11 cellular contexts compared by ENCODE assay signal in the genomic region with DNA sequence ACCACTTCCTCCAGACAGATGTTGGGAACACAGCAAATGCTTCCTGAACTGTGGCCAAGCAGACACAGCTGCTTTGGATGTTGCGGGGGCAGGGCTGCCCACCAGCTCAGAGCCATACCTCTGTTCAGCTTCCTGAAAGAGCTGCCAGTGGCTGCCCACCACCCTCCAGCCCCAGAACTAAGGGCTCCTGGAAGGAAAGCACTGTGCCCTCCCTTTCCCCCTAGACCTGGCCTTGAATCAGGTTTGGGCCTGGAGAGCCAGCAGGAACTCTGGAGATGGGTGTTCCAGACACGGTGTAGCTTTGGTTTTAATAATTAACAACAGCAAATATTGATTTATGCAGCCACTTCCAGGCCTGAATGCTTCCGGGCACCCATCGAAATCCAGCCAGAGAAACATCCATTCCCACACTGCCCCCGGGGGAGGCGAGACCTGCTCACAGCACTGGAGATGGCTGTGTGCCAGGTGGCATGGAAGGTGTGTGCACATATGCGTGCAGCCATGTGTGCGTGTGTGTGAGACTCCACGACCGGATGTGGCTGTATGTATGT. TPM values are rescaled to one million over a fixed set of nuclear protein-coding genes. Genes with fewer than 3 reads are reported as not detected.
A peak's percentile ranks its signal among the peaks of the same experiment; 100 is the strongest.
DNase-seq lines count a peak whose midpoint lies in the region; ATAC-seq, FAIRE-seq and TF ChIP-seq lines count a peak whose summit lies in the region.
"Had no signal": no experiment of that assay in that cellular context is flagged by ENCODE, and none has a peak within 500 bp of the region (broad histone marks: within the 10 kb centered on the region; RNA-seq: fewer than 3 reads in every experiment).

No MANE protein-coding gene starts in this region.

- H2BK120ac ChIP-seq in H9 (ENCODE audit: low read depth, low read length, poor library complexity, severe bottlenecking), result no peak overlapping the region

- H2BK5ac ChIP-seq in H9 (ENCODE audit: insufficient read length, low read length), result no peak overlapping the region

- H3K27ac Mint-ChIP-seq in H9 (no peak overlapping the region), endodermal cell (no peak overlapping the region)
- H3K27ac Mint-ChIP-seq: activated naive CD8-positive, alpha-beta T cell had no signal

- no peak overlapping the region for H3K4me2 ChIP-seq in H9 (ENCODE audit: insufficient read depth, insufficient read length, low read length)

- no peak overlapping the region for H2BK20ac ChIP-seq in H9 (ENCODE audit: low read depth, low read length, poor library complexity, severe bottlenecking)

- H3K23ac ChIP-seq in H9 (ENCODE audit: insufficient read length, low read depth, low read length), result no peak overlapping the region

- no CpG with 5 or more reads among the region's 10 CpGs for WGBS in H9 (ENCODE audit: extremely low coverage, insufficient read length, low lambda C conversion rate)
- 92 to 95% methylated on average over 4 to 10 of the region's 10 CpGs for WGBS in endodermal cell (ENCODE audit: insufficient coverage in 1 of 2, insufficient read length in 1 of 2), 2 experiments

- peaks cover 3% of the 10 kb centered on the region; the same call in 1 of the 2 replicates for H3K27me3 ChIP-seq in H9 (ENCODE audit: insufficient read depth, low read length)
- no peaks in the 10 kb centered on the region for H3K27me3 ChIP-seq in endodermal cell (ENCODE audit: control insufficient read depth, insufficient read depth, low read length, poor library complexity, severe bottlenecking)

- no peaks in the 10 kb centered on the region for H3K9me3 Mint-ChIP-seq in H9
- H3K9me3 Mint-ChIP-seq in endodermal cell, result no peaks in the 10 kb centered on the region

- H3K56ac ChIP-seq in H9 (ENCODE audit: insufficient read length, low read depth, low read length), result no peak overlapping the region

- H2BK15ac ChIP-seq in H9 (ENCODE audit: low read depth, low read length), result no peak overlapping the region

- H3K4ac ChIP-seq in H9 (ENCODE audit: low read depth, low read length), result no peak overlapping the region

- H4K5ac ChIP-seq in H9 (ENCODE audit: insufficient read length, low read depth, low read length), result no peak overlapping the region

- H4K91ac ChIP-seq in H9 (ENCODE audit: insufficient read length, low read depth, low read length), result no peak overlapping the region

- no peak for TF ChIP-seq POLR2A in H54 (IDR thresholded peaks at IDR 0.05; ENCODE audit: low read depth, low read length)

- H3K18ac ChIP-seq in H9 (ENCODE audit: insufficient read length, low read depth, low read length), result no peak overlapping the region

- H3K27me3 Mint-ChIP-seq in H9 (ENCODE audit: low read depth) (peaks cover 10% of the 10 kb centered on the region), endodermal cell (ENCODE audit: insufficient read depth) (peaks cover 11% of the 10 kb centered on the region)

- no peaks in the 10 kb centered on the region for H3K79me1 ChIP-seq in H9 (ENCODE audit: insufficient read depth, low read depth, low read length, poor library complexity, severe bottlenecking)

- no peak overlapping the region for H3K14ac ChIP-seq in H9 (ENCODE audit: insufficient read depth, low read length)

- peaks cover 6% of the 10 kb centered on the region; the same call in 1 of the 2 replicates for H3K4me1 ChIP-seq in H9 (ENCODE audit: insufficient read depth, low read length)
- H3K4me1 ChIP-seq in endodermal cell (ENCODE audit: control insufficient read depth, insufficient read depth, low read length), result peaks cover 14% of the 10 kb centered on the region

- peaks cover 14 to 28% of the 10 kb centered on the region in 2 experiments for H3K4me1 Mint-ChIP-seq in H9
- H3K4me1 Mint-ChIP-seq in endodermal cell, result peaks cover 15% of the 10 kb centered on the region

- H3K9me3 ChIP-seq in H9 (ENCODE audit: control insufficient read depth, low read depth, low read length) (no peaks in the 10 kb centered on the region), endodermal cell (ENCODE audit: control insufficient read depth, low read length) (no peaks in the 10 kb centered on the region)

- DNase-seq in H9 (no peak), NCI-H2196 treated with DMSO at 0.1 percent for 48 hours (lab: John Stamatoyannopoulos, UW; ENCODE audit: unreplicated experiment) (peak; percentile 61), endodermal cell (no peak), renal cortical epithelial cell (ENCODE audit: low read depth) (peak; percentile 83), H54 (ENCODE audit: insufficient read length, low spot score) (no peak), NCI-H2107 (lab: John Stamatoyannopoulos, UW) (no peak)
- DNase-seq in activated effector memory CD4-positive, alpha-beta T cell treated with anti-CD3 and anti-CD28 coated beads, Interleukin-2, amount 50 U/mL, for 16 hours, result no peak

- no peak overlapping the region for H2AK5ac ChIP-seq in H9 (ENCODE audit: insufficient read length, low read length)

- no peak overlapping the region for H3T11ph ChIP-seq in H9 (ENCODE audit: low read length)

- no peak for FAIRE-seq in H54 (lab: Jason Lieb, UNC)
- FAIRE-seq: endometrium, G401.6 had no signal

- no peak overlapping the region for H4K8ac ChIP-seq in H9 (replicated peaks; ENCODE audit: insufficient read length, low read depth, low read length)

- H3K27ac ChIP-seq in H9 (ENCODE audit: insufficient read length, low read depth, low read length), result no peak overlapping the region
- no peak overlapping the region for H3K27ac ChIP-seq in endodermal cell (ENCODE audit: low read depth, low read length)

- H3K36me3 Mint-ChIP-seq in H9 (ENCODE audit: insufficient read depth in 1 of 3, low read depth in 3 of 3), result no peaks in the 10 kb centered on the region
- no peaks in the 10 kb centered on the region for H3K36me3 Mint-ChIP-seq in endodermal cell (ENCODE audit: low read depth)
- H3K36me3 Mint-ChIP-seq: activated naive CD8-positive, alpha-beta T cell had no signal

- H3K36me3 ChIP-seq in endodermal cell (ENCODE audit: control insufficient read depth, insufficient read depth, low read length), result no peaks in the 10 kb centered on the region

- no peak overlapping the region for H3K9ac ChIP-seq in H9 (ENCODE audit: extremely low read depth, insufficient read length, low read length)
- H3K9ac ChIP-seq in endodermal cell (ENCODE audit: extremely low read depth, low read length, poor library complexity, severe bottlenecking), result no peak overlapping the region

- no peak overlapping the region for H3K4me3 ChIP-seq in endodermal cell (ENCODE audit: low read length)

- no peak overlapping the region for H2AFZ ChIP-seq in H9 (ENCODE audit: low read length)

- no peaks in the 10 kb centered on the region for H4K20me1 ChIP-seq in H9 (ENCODE audit: control insufficient read depth, insufficient read depth, insufficient read length)

- TF ChIP-seq CTCF in H9 (conservative IDR thresholded peaks at IDR 0.05) (no peak), endodermal cell (conservative IDR thresholded peaks at IDR 0.05) (no peak)

- H3K4me3 Mint-ChIP-seq in H9, result peak overlapping the region; percentile 30 to 50; a peak in 4 of 5 replicates
- peak overlapping the region; percentile 52 for H3K4me3 Mint-ChIP-seq in endodermal cell

- no peak for ATAC-seq in GM19328 (IDR thresholded peaks at IDR 0.05; ENCODE audit: unreplicated experiment)

- no peak overlapping the region for H2BK12ac ChIP-seq in H9 (ENCODE audit: insufficient read length, low read depth, low read length)

- H3K23me2 ChIP-seq in H9 (ENCODE audit: insufficient read length, low read depth, low read length, poor library complexity, severe bottlenecking), result peaks cover 8% of the 10 kb centered on the region

- no peaks in the 10 kb centered on the region for H3K79me2 ChIP-seq in H9 (ENCODE audit: insufficient read depth, low read length)

RNA-seq across cellular contexts. Expression of gene RAP1GAP, which starts 45.7 kb away (rescaled TPM):
- 6.4 and 7.9 TPM in 2 replicates for total RNA-seq in H9 (2021)
- 1 to 10 TPM; 8.0 to 8.2 TPM for total RNA-seq in endodermal cell
- polyA plus RNA-seq in endodermal cell (2013, experiment 1 of 2), result 5.2 TPM
- 5.8 TPM for polyA plus RNA-seq in endodermal cell (2013, experiment 2 of 2)
- total RNA-seq in renal cortical epithelial cell, result 0.87 and 23.5 TPM in 2 replicates

Comparison
In these comparisons a context has a peak if more than half of its experiments do, and no peak if none do; other contexts are left out.
1. DNase-seq: peak in NCI-H2196 treated with DMSO at 0.1 percent for 48 hours (single experiment) and renal cortical epithelial cell (single experiment); none in H9 (single experiment), endodermal cell (single experiment), H54 (single experiment), activated effector memory CD4-positive, alpha-beta T cell treated with anti-CD3 and anti-CD28 coated beads, Interleukin-2, amount 50 U/mL, for 16 hours (single experiment) and NCI-H2107 (single experiment).